In genomic region chrX:133410555-133410954, GRCh38 we compare ENCODE assay signal across 28 cellular contexts. TPM values are rescaled to one million over a fixed set of nuclear protein-coding genes. Genes with fewer than 3 reads are reported as not detected.
"Had no signal": no experiment of that assay in that cellular context is flagged by ENCODE, and none has a peak within 500 bp of the region (broad histone marks: within the 10 kb centered on the region; RNA-seq: fewer than 3 reads in every experiment).

No MANE protein-coding gene starts in this region.

- H3K27me3 ChIP-seq: gastroesophageal sphincter, hepatocyte, pancreas, thyroid gland, upper lobe of right lung had no signal

- H3K36me3 ChIP-seq: gastroesophageal sphincter, pancreas, prostate gland, sigmoid colon, stomach, thyroid gland, upper lobe of right lung had no signal

- ATAC-seq: activated CD4-positive, alpha-beta T cell treated with anti-CD3 and anti-CD28 coated beads for 36 hours; activated CD8-positive, alpha-beta memory T cell treated with anti-CD3 and anti-CD28 coated beads, Interleukin-2, amount 10 ng/mL, durations not matched to agents 7 days and 5 days; activated CD8-positive, alpha-beta T cell treated with anti-CD3 and anti-CD28 coated beads, Interleukin-2, amount 10 ng/mL, durations not matched to agents 7 days and 5 days; activated naive CD4-positive, alpha-beta T cell treated with anti-CD3 and anti-CD28 coated beads, Interleukin-2, amount 50 U/mL, for 72 hours; effector memory CD8-positive, alpha-beta T cell; gastroesophageal sphincter; left colon; pancreas; stimulated activated naive B cell treated with anti-CD40 and anti-IgM and Interleukin-4, amounts not matched to agents 10 μg/mL and 1 μg/mL and 100 μg/mL, for 72 hours; upper lobe of right lung had no signal

- H3K4me1 ChIP-seq: pancreas, prostate gland, stomach, upper lobe of right lung had no signal

- DNase-seq: activated B cell treated with CpG ODN at 0.5 μM for 24 hours; activated CD4-positive, alpha-beta T cell treated with anti-CD3 and anti-CD28 coated beads for 36 hours; activated CD8-positive, alpha-beta memory T cell treated with anti-CD3 and anti-CD28 coated beads, Interleukin-2, amount 10 ng/mL, durations not matched to agents 7 days and 5 days; activated CD8-positive, alpha-beta T cell treated with anti-CD3 and anti-CD28 coated beads, Interleukin-2, amount 10 ng/mL, durations not matched to agents 7 days and 5 days; activated naive CD4-positive, alpha-beta T cell; activated T-cell treated with anti-CD3 and anti-CD28 coated beads, Interleukin-2, amount 50 U/mL, for 48 hours; anterior cingulate cortex; effector memory CD8-positive, alpha-beta T cell; left colon; mammary epithelial cell; naive B cell; nephron progenitor cell; pancreas; retina; sigmoid colon; small intestine; stimulated activated CD4-positive, alpha-beta T cell treated with anti-CD3 and anti-CD28 coated beads, Interleukin-2, amount 100 ng/mL, for 24 hours; stimulated activated naive B cell treated with anti-CD40 and anti-IgM and Interleukin-4, amounts not matched to agents 10 μg/mL and 1 μg/mL and 100 μg/mL, for 72 hours; stomach; T-helper 2 cell; thyroid gland; upper lobe of right lung had no signal

- H2AFZ ChIP-seq: hepatocyte had no signal

- H3K36me3 Mint-ChIP-seq: activated naive CD4-positive, alpha-beta T cell treated with anti-CD3 and anti-CD28 coated beads, Interleukin-2, amount 50 U/mL, for 72 hours; naive B cell had no signal

- H3K4me1 Mint-ChIP-seq: activated CD8-positive, alpha-beta memory T cell treated with anti-CD3 and anti-CD28 coated beads, Interleukin-2, amount 10 ng/mL, durations not matched to agents 7 days and 5 days had no signal

- H3K9me3 ChIP-seq: gastroesophageal sphincter, pancreas, prostate gland, sigmoid colon, stomach, thyroid gland, upper lobe of right lung had no signal

- H3K27ac ChIP-seq: coronary artery, hepatocyte, pancreas, prostate gland, stomach, thyroid gland, upper lobe of right lung had no signal

- H3K4me3 Mint-ChIP-seq: activated B cell treated with CpG ODN at 0.5 μM for 24 hours; activated CD4-positive, alpha-beta T cell treated with anti-CD3 and anti-CD28 coated beads for 36 hours; activated CD8-positive, alpha-beta memory T cell treated with anti-CD3 and anti-CD28 coated beads, Interleukin-2, amount 10 ng/mL, durations not matched to agents 7 days and 5 days; activated CD8-positive, alpha-beta T cell treated with anti-CD3 and anti-CD28 coated beads, Interleukin-2, amount 10 ng/mL, durations not matched to agents 7 days and 5 days; effector memory CD8-positive, alpha-beta T cell; naive B cell; nephron progenitor cell; stimulated activated naive B cell treated with anti-CD40 and anti-IgM and Interleukin-4, amounts not matched to agents 10 μg/mL and 1 μg/mL and 100 μg/mL, for 72 hours had no signal

- H3K9me3 Mint-ChIP-seq: activated B cell treated with CpG ODN at 0.5 μM for 24 hours; activated naive CD4-positive, alpha-beta T cell treated with anti-CD3 and anti-CD28 coated beads, Interleukin-2, amount 50 U/mL, for 72 hours; effector memory CD8-positive, alpha-beta T cell; naive B cell had no signal

- H3K4me3 ChIP-seq: coronary artery, hepatocyte, pancreas, prostate gland, sigmoid colon, stomach, thyroid gland, upper lobe of right lung had no signal

- H3K27ac Mint-ChIP-seq: activated B cell treated with CpG ODN at 0.5 μM for 24 hours; activated CD4-positive, alpha-beta T cell treated with anti-CD3 and anti-CD28 coated beads for 36 hours; activated CD8-positive, alpha-beta memory T cell treated with anti-CD3 and anti-CD28 coated beads, Interleukin-2, amount 10 ng/mL, durations not matched to agents 7 days and 5 days; activated CD8-positive, alpha-beta T cell treated with anti-CD3 and anti-CD28 coated beads, Interleukin-2, amount 10 ng/mL, durations not matched to agents 7 days and 5 days; activated naive CD4-positive, alpha-beta T cell treated with anti-CD3 and anti-CD28 coated beads, Interleukin-2, amount 50 U/mL, for 72 hours; effector memory CD8-positive, alpha-beta T cell; naive B cell; nephron progenitor cell; stimulated activated naive B cell treated with anti-CD40 and anti-IgM and Interleukin-4, amounts not matched to agents 10 μg/mL and 1 μg/mL and 100 μg/mL, for 72 hours had no signal

- H3K4me2 ChIP-seq: hepatocyte had no signal

RNA-seq across cellular contexts. Expression of gene GPC4, which starts 4.7 kb away (rescaled TPM):
- total RNA-seq: activated CD4-positive, alpha-beta T cell treated with anti-CD3 and anti-CD28 coated beads for 36 hours; activated CD8-positive, alpha-beta memory T cell treated with anti-CD3 and anti-CD28 coated beads, Interleukin-2, amount 10 ng/mL, durations not matched to agents 7 days and 5 days; activated CD8-positive, alpha-beta T cell treated with anti-CD3 and anti-CD28 coated beads, Interleukin-2, amount 10 ng/mL, durations not matched to agents 7 days and 5 days had no signal
- polyA plus RNA-seq: endothelial cell of umbilical vein had no signal
